2 cellular contexts compared by ENCODE assay signal in genomic region chr6:31597006-31597405, GRCh38.
TF ChIP-seq lines count a peak whose summit lies in the region.

No MANE protein-coding gene starts in this region.

TF ChIP-seq in GM23338, 12 proteins besides CTCF, POLR2A, EP300 and RAD21:
- TF ChIP-seq STAT1 (IDR thresholded peaks at IDR 0.05; ENCODE audit: unreplicated experiment), result no peak
- no peak for TF ChIP-seq REST (IDR thresholded peaks at IDR 0.05; ENCODE audit: unreplicated experiment)
- TF ChIP-seq EZH2phosphoT487 (IDR thresholded peaks at IDR 0.05; ENCODE audit: unreplicated experiment), result no peak
- no peak for TF ChIP-seq EZH2 (IDR thresholded peaks at IDR 0.05; ENCODE audit: low read depth, unreplicated experiment)
- TF ChIP-seq POLR2AphosphoS5 (IDR thresholded peaks at IDR 0.05; ENCODE audit: low read depth), result no peak
- TF ChIP-seq ZNF462 (CRISPR knock-in tag; IDR thresholded peaks at IDR 0.05), result no peak
- TF ChIP-seq ETS1 (IDR thresholded peaks at IDR 0.05), result no peak
- no peak for TF ChIP-seq CREB1 (CRISPR knock-in tag; IDR thresholded peaks at IDR 0.05; ENCODE audit: low read depth)
- TF ChIP-seq ZNF114 (CRISPR knock-in tag; IDR thresholded peaks at IDR 0.05), result no peak
- TF ChIP-seq ZNF331 (CRISPR knock-in tag; IDR thresholded peaks at IDR 0.05; ENCODE audit: low read depth), result no peak
- TF ChIP-seq JUNB (IDR thresholded peaks at IDR 0.05; ENCODE audit: unreplicated experiment), result no peak
- no peak for TF ChIP-seq NANOG (IDR thresholded peaks at IDR 0.05; ENCODE audit: borderline replicate concordance)

TF ChIP-seq in endothelial cell of umbilical vein, 7 proteins besides CTCF, POLR2A, EP300 and RAD21:
- no peak for TF ChIP-seq EZH2 (IDR thresholded peaks at IDR 0.05; ENCODE audit: borderline replicate concordance, low read depth, low read length, severe bottlenecking)
- no peak for TF ChIP-seq FOS (IDR thresholded peaks at IDR 0.05; ENCODE audit: borderline replicate concordance, insufficient read depth, low read length)
- peak; percentile 22 for TF ChIP-seq MAX (IDR thresholded peaks at IDR 0.05; ENCODE audit: insufficient read depth, insufficient read length)
- TF ChIP-seq MYC (IDR thresholded peaks at IDR 0.05; ENCODE audit: low read depth, low read length), result peak; percentile 61
